Comparison of ENCODE assay signal across 21 cellular contexts in the genomic region with DNA sequence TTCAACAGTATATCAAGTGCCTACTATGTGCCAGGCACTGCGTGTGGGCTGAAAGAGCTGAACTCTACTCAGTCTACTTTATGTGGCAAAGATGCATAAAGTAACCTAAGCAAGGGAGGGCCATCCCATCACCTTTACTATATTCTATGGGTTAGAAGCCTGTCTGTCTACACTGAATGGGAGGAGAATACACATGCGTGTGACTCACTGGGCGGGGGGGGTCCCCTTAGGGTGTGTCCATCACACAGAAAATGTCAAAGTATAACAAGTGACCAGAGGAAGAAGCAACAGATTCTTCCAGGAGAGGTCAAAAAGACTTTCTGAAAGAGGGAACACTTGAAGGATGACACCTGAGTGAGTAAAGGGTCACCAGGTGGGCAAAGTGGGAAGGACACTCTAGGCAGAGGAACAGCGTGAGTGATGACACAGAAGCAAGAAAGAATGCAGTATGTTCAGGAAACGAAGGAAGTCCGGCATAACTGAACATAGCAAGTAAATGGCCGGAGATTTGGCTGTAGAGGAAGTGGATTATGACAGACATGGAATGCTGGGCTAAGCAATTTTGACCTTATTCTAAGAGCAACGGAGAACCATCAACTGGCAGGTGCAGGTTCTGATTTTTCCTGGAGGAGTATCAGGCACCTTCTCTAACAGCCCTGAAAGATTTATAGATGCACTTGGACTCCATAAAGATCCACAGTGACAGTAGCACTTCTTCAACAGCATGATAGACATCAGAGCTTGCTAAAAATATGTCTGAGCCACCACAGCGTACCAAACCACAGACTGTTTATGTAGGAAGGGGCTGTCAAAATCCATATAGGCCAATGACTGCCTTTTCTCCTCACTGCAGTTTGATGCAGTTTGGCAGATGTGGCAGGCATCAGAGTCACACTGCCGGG. TPM values are rescaled to one million over a fixed set of nuclear protein-coding genes. Genes with fewer than 3 reads are reported as not detected.
DNase-seq lines count a peak whose midpoint lies in the region; ATAC-seq and TF ChIP-seq lines count a peak whose summit lies in the region.
"Had no signal": no experiment of that assay in that cellular context is flagged by ENCODE, and none has a peak within 500 bp of the region (broad histone marks: within the 10 kb centered on the region; RNA-seq: fewer than 3 reads in every experiment).

No MANE protein-coding gene starts in this region.

- H3K9me3 ChIP-seq in T-helper 17 cell (ENCODE audit: control insufficient read depth, low read length, poor library complexity, severe bottlenecking) = no peaks in the 10 kb centered on the region
- no peaks in the 10 kb centered on the region for H3K9me3 ChIP-seq in esophagus muscularis mucosa
- H3K9me3 ChIP-seq in CD4-positive, alpha-beta memory T cell (ENCODE audit: control insufficient read depth in 1 of 2, low read length in 2 of 2) = no peaks in the 10 kb centered on the region
- H3K9me3 ChIP-seq: adrenal gland, stomach had no signal

- no peak for TF ChIP-seq CTCF in esophagus muscularis mucosa (IDR thresholded peaks at IDR 0.05)

- POLR2A ChIA-PET in CD4-positive, alpha-beta memory T cell (lab: Charles Lee; ENCODE audit: partially characterized antibody) = no interaction called here

- no peak overlapping the region for H3K4me3 ChIP-seq in esophagus muscularis mucosa
- H3K4me3 ChIP-seq in CD4-positive, alpha-beta memory T cell (ENCODE audit: low read length in 2 of 2) = no peak overlapping the region
- H3K4me3 ChIP-seq: adrenal gland, cardiac muscle cell, stomach had no signal

- peaks cover 2% of the 10 kb centered on the region for H3K36me3 Mint-ChIP-seq in T-helper 17 cell (ENCODE audit: low read depth)
- H3K36me3 Mint-ChIP-seq in CD4-positive, alpha-beta memory T cell = no peaks in the 10 kb centered on the region

- H3K27me3 ChIP-seq in esophagus muscularis mucosa = no peaks in the 10 kb centered on the region
- peaks cover 4% of the 10 kb centered on the region for H3K27me3 ChIP-seq in CD4-positive, alpha-beta memory T cell (ENCODE audit: insufficient read depth, low read length)
- H3K27me3 ChIP-seq: adrenal gland had no signal

- H3K4me1 ChIP-seq in esophagus muscularis mucosa = no peaks in the 10 kb centered on the region
- H3K4me1 ChIP-seq in CD4-positive, alpha-beta memory T cell (ENCODE audit: insufficient read depth, low read length) = no peaks in the 10 kb centered on the region
- H3K4me1 ChIP-seq: stomach had no signal

- H3K27ac ChIP-seq in esophagus muscularis mucosa (replicated peaks in 1 of 4) = no peak overlapping the region
- H3K27ac ChIP-seq in CD4-positive, alpha-beta memory T cell (ENCODE audit: low read depth, low read length) = no peak overlapping the region
- H3K27ac ChIP-seq: adrenal gland, cardiac muscle cell, stomach had no signal

- peak overlapping the region; percentile 29 for H3K27ac Mint-ChIP-seq in T-helper 17 cell
- H3K27ac Mint-ChIP-seq in CD4-positive, alpha-beta memory T cell = peak overlapping the region in 1 of 7 donors; percentile 17
- H3K27ac Mint-ChIP-seq: activated CD4-positive, alpha-beta memory T cell treated with anti-CD3 and anti-CD28 coated beads, Interleukin-2, amount 10 ng/mL, durations not matched to agents 7 days and 5 days; activated T-cell treated with anti-CD3 and anti-CD28 coated beads, Interleukin-2, amount 50 U/mL, for 72 hours had no signal

- intact Hi-C loops in esophagus muscularis mucosa (cut with DNase I) = no loop called here
- intact Hi-C loops in CD4-positive, alpha-beta memory T cell (cut with micrococcal nuclease) = no loop called here

- CTCF ChIA-PET in CD4-positive, alpha-beta memory T cell (lab: Charles Lee; ENCODE audit: partially characterized antibody) = no interaction called here

- WGBS in esophagus muscularis mucosa = 72% methylated on average over 10 of the region's 10 CpGs

- H3K36me3 ChIP-seq in esophagus muscularis mucosa = no peaks in the 10 kb centered on the region
- no peaks in the 10 kb centered on the region for H3K36me3 ChIP-seq in CD4-positive, alpha-beta memory T cell (ENCODE audit: insufficient read depth, low read length)
- H3K36me3 ChIP-seq: adrenal gland, cardiac muscle cell, stomach had no signal

- TF ChIP-seq POLR2A in esophagus muscularis mucosa (IDR thresholded peaks at IDR 0.05; ENCODE audit: low read depth) = no peak

- peaks cover 3% of the 10 kb centered on the region for H3K4me1 Mint-ChIP-seq in T-helper 17 cell
- peaks cover 0 to 2% (median 0%) of the 10 kb centered on the region in 4 donors for H3K4me1 Mint-ChIP-seq in CD4-positive, alpha-beta memory T cell

- peak; percentile 11 for DNase-seq in A172 (ENCODE audit: low spot score)
- DNase-seq in HPDE6-E6E7 (ENCODE audit: extremely low spot score) = peak; percentile 26
- DNase-seq in T-helper 17 cell = no peak
- DNase-seq in mesenteric fat pad (ENCODE audit: low spot score) = no peak
- DNase-seq in esophagus muscularis mucosa (ENCODE audit: extremely low spot score) = no peak
- DNase-seq in CD4-positive, alpha-beta memory T cell = no peak
- DNase-seq: ACHN; activated CD4-positive, alpha-beta memory T cell treated with anti-CD3 and anti-CD28 coated beads, Interleukin-2, amount 10 ng/mL, durations not matched to agents 7 days and 5 days; activated T-cell treated with anti-CD3 and anti-CD28 coated beads, Interleukin-2, amount 50 U/mL, for 72 hours; adrenal gland; effector memory CD4-positive, alpha-beta T cell; mesendoderm; NCI-H2081; NCI-H69; OCI-M1; retina; stomach had no signal

- peaks cover 78% of the 10 kb centered on the region for H3K27me3 Mint-ChIP-seq in T-helper 17 cell
- H3K27me3 Mint-ChIP-seq in CD4-positive, alpha-beta memory T cell = peaks cover 20 to 41% of the 10 kb centered on the region in 2 donors

- TF ChIP-seq EP300 in esophagus muscularis mucosa (IDR thresholded peaks at IDR 0.05) = no peak

- H3K4me3 Mint-ChIP-seq in T-helper 17 cell = no peak overlapping the region
- no peak overlapping the region for H3K4me3 Mint-ChIP-seq in CD4-positive, alpha-beta memory T cell
- H3K4me3 Mint-ChIP-seq: activated CD4-positive, alpha-beta memory T cell treated with anti-CD3 and anti-CD28 coated beads, Interleukin-2, amount 10 ng/mL, durations not matched to agents 7 days and 5 days; activated T-cell treated with anti-CD3 and anti-CD28 coated beads, Interleukin-2, amount 50 U/mL, for 72 hours had no signal

- ATAC-seq in T-helper 17 cell = no peak
- ATAC-seq in esophagus mucosa = peak; percentile 52
- no peak for ATAC-seq in HG03280 (IDR thresholded peaks at IDR 0.05; ENCODE audit: unreplicated experiment)
- ATAC-seq: HepG2 had no signal

- no peaks in the 10 kb centered on the region for H3K9me3 Mint-ChIP-seq in CD4-positive, alpha-beta memory T cell
- H3K9me3 Mint-ChIP-seq: activated CD4-positive, alpha-beta memory T cell treated with anti-CD3 and anti-CD28 coated beads, Interleukin-2, amount 10 ng/mL, durations not matched to agents 7 days and 5 days; activated T-cell treated with anti-CD3 and anti-CD28 coated beads, Interleukin-2, amount 50 U/mL, for 72 hours had no signal

RNA-seq across cellular contexts. Expression of gene WHRN, which starts 8.0 kb away (rescaled TPM):
- total RNA-seq in A172 (2014; rRNA removed; shearing (Covaris generic)) = 2.0 and 2.1 TPM in 2 replicates
- total RNA-seq in T-helper 17 cell (10 to 100 TPM; 18.2 to 32.6 TPM), esophagus mucosa (3.4 TPM), mesenteric fat pad (5.5 TPM), esophagus muscularis mucosa (10 to 100 TPM in 2 of 4 donors, 1 to 10 TPM in 2; 8.1 to 12.6 (median 10.7) TPM)
- 10 to 100 TPM in 1 of 2 experiments, 1 to 10 TPM in 1; 8.4 to 10.1 TPM for total RNA-seq in CD4-positive, alpha-beta memory T cell
- 1 to 10 TPM in 1 of 2 donors, under 1 TPM in 1; 0.24 to 1.5 TPM for polyA plus RNA-seq in CD4-positive, alpha-beta memory T cell

Comparison
In these comparisons a context has a peak if more than half of its experiments do, and no peak if none do; other contexts are left out.
1. DNase-seq: peak in A172 (single experiment) and HPDE6-E6E7 (single experiment); none in T-helper 17 cell (0 of 3), mesenteric fat pad (single experiment), esophagus muscularis mucosa (single experiment) and CD4-positive, alpha-beta memory T cell (0 of 5).